8 cellular contexts compared by ENCODE assay signal in the genomic region with DNA sequence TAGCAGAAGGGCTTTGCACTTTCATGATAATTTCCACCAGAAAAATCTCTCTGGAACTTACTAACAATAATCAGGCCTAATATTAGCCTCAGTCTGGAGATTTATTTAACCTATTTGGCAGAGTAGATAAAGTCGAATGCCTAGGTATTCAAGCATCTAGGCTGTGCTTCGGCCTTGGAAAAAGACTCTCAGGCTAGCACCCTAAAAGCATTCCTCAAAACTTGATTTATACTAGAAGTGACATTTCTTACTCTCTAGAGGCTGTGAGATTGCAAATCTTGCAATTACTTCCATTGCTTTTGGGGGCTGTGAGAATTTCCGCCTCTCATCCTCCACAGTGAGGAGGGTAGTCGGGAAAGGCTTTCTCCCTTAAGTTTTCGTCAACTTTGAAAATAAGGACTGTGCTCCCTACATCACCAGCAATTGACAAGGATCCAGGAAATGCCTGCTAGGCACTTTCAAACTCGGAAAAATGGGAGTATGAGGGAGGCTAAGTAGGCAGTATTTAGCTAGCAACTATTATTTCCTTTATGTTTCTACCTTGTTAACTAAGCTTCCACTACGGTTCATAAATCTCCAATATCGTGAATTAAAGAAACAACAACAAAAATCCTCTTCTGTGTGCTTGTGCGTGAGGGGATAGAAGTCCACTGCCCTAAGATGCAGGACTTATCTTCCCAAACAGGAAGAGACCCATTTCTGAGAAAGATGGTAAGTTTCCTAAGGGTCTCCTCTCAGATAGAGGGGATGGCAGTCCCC. TPM values are rescaled to one million over a fixed set of nuclear protein-coding genes. Genes with fewer than 3 reads are reported as not detected.
DNase-seq lines count a peak whose midpoint lies in the region; ATAC-seq and TF ChIP-seq lines count a peak whose summit lies in the region.

No MANE protein-coding gene starts in this region.

- H3K4me2 ChIP-seq in HCT116 (ENCODE audit: low read length) = peak overlapping the region; percentile 80

- H3K79me2 ChIP-seq in HCT116 (ENCODE audit: insufficient read depth, low read length) = peaks cover 16% of the 10 kb centered on the region

- no peak for TF ChIP-seq RAD21 in HCT116 (IDR thresholded peaks at IDR 0.05; ENCODE audit: low read depth)

- H3K4me3 ChIP-seq in HCT116 (replicated peaks in 1 of 2; ENCODE audit: low read depth in 1 of 2, low read length in 2 of 2) = peak overlapping the region; percentile 75 to 79
- peak overlapping the region; percentile 92; the same call in 1 of the 2 replicates for H3K4me3 ChIP-seq in iPS DF 6.9 (ENCODE audit: low read length)

- H3K36me3 Mint-ChIP-seq in activated CD4-positive, alpha-beta memory T cell treated with anti-CD3 and anti-CD28 coated beads for 36 hours = peaks cover 7% of the 10 kb centered on the region
- H3K36me3 Mint-ChIP-seq in stimulated activated effector memory CD8-positive, alpha-beta T cell treated with anti-CD3 and anti-CD28 coated beads, Interleukin-12 subunit alpha, Interleukin-12 subunit beta, amount 100 ng/mL, for 72 hours = peaks cover 22% of the 10 kb centered on the region

- peak overlapping the region; percentile 64 for H2AFZ ChIP-seq in HCT116 (ENCODE audit: low read depth, low read length, poor library complexity, severe bottlenecking)

- peak overlapping the region; percentile 76 for H3K9ac ChIP-seq in HCT116 (ENCODE audit: low read length)

- peak overlapping the region; percentile 81 for H3K4me3 Mint-ChIP-seq in activated CD4-positive, alpha-beta memory T cell treated with anti-CD3 and anti-CD28 coated beads for 36 hours
- H3K4me3 Mint-ChIP-seq in stimulated activated effector memory CD8-positive, alpha-beta T cell treated with anti-CD3 and anti-CD28 coated beads, Interleukin-12 subunit alpha, Interleukin-12 subunit beta, amount 100 ng/mL, for 72 hours = peak overlapping the region; percentile 95

- peaks cover 24% of the 10 kb centered on the region for H3K4me1 Mint-ChIP-seq in activated CD4-positive, alpha-beta memory T cell treated with anti-CD3 and anti-CD28 coated beads for 36 hours (ENCODE audit: low read depth)
- H3K4me1 Mint-ChIP-seq in stimulated activated effector memory CD8-positive, alpha-beta T cell treated with anti-CD3 and anti-CD28 coated beads, Interleukin-12 subunit alpha, Interleukin-12 subunit beta, amount 100 ng/mL, for 72 hours = peaks cover 34% of the 10 kb centered on the region

- ATAC-seq in HCT116 (no peak), HG03342 (IDR thresholded peaks at IDR 0.05; ENCODE audit: unreplicated experiment) (no peak), HG02981 (IDR thresholded peaks at IDR 0.05; ENCODE audit: unreplicated experiment) (no peak)
- no peak for ATAC-seq in stimulated activated effector memory CD8-positive, alpha-beta T cell treated with anti-CD3 and anti-CD28 coated beads, Interleukin-12 subunit alpha, Interleukin-12 subunit beta, amount 100 ng/mL, for 72 hours

- TF ChIP-seq POLR2A in HCT116 (IDR thresholded peaks at IDR 0.05; ENCODE audit: borderline replicate concordance, extremely low read depth, insufficient read depth, insufficient read length) = no peak

- intact Hi-C loops in HCT116 (cut with micrococcal nuclease) = loop anchor here (2.0 to 5.0 kb wide), 4 partner anchors 480 to 1355 kb away; a partner anchor contains a TSS
- intact Hi-C loops in activated CD4-positive, alpha-beta memory T cell treated with anti-CD3 and anti-CD28 coated beads for 36 hours (cut with micrococcal nuclease) = loop anchor here (1.0 to 5.0 kb wide), 5 partner anchors 122 to 1357 kb away; a partner anchor contains a TSS

- POLR2A ChIA-PET in HCT116 (lab: Charles Lee) = interaction anchor here (1.2 to 1.4 kb wide), 2 partner anchors 11 to 243 kb away, joined by 3 to 6 read pairs; no protein-coding TSS in a partner anchor
- POLR2A ChIA-PET in activated CD4-positive, alpha-beta memory T cell treated with anti-CD3 and anti-CD28 coated beads for 36 hours (lab: Charles Lee) = interaction anchor here (1.0 to 1.5 kb wide), 2 partner anchors 12 to 24 kb away, joined by 3 read pairs; no protein-coding TSS in a partner anchor

- no peak overlapping the region for H3K27ac Mint-ChIP-seq in activated CD4-positive, alpha-beta memory T cell treated with anti-CD3 and anti-CD28 coated beads for 36 hours
- peak overlapping the region; percentile 85 for H3K27ac Mint-ChIP-seq in stimulated activated effector memory CD8-positive, alpha-beta T cell treated with anti-CD3 and anti-CD28 coated beads, Interleukin-12 subunit alpha, Interleukin-12 subunit beta, amount 100 ng/mL, for 72 hours

- no CpG with 5 or more reads among the region's 9 CpGs for WGBS in iPS DF 6.9 (ENCODE audit: insufficient coverage, insufficient read length)

- no peaks in the 10 kb centered on the region for H4K20me1 ChIP-seq in HCT116 (ENCODE audit: insufficient read depth)

- CTCF ChIA-PET in HCT116 (lab: Charles Lee) = no interaction called here
- CTCF ChIA-PET in activated CD4-positive, alpha-beta memory T cell treated with anti-CD3 and anti-CD28 coated beads for 36 hours (lab: Charles Lee) = interaction anchor here (1.5 to 4.0 kb wide), 4 partner anchors 8 to 626 kb away, joined by 6 to 42 read pairs (median 10); no protein-coding TSS in a partner anchor

- TSS peak; percentile 95 for BruUV-seq in HCT116 (replicated peaks; lab: Mats Ljungman, UMichigan)

- RAD21 ChIA-PET in HCT116 (lab: Charles Lee; ENCODE audit: low non-redundant PET in 1 of 2, low total read pairs in 2 of 2, uncharacterized antibody in 2 of 2, unreplicated experiment in 2 of 2) = interaction anchor here in 1 of 2 experiments (0.6 kb wide), 1 partner anchor 32 kb away, joined by 3 read pairs; no protein-coding TSS in a partner anchor

- H3K27me3 ChIP-seq in HCT116 (ENCODE audit: insufficient read depth, low read length) = no peaks in the 10 kb centered on the region
- no peaks in the 10 kb centered on the region for H3K27me3 ChIP-seq in iPS DF 6.9 (ENCODE audit: control insufficient read depth, insufficient read depth, low read length)

- peaks cover 16 to 42% of the 10 kb centered on the region in 2 experiments for H3K4me1 ChIP-seq in HCT116 (ENCODE audit: control insufficient read depth in 1 of 2, insufficient read depth in 2 of 2, low read length in 2 of 2)
- H3K4me1 ChIP-seq in iPS DF 6.9 (ENCODE audit: control insufficient read depth, insufficient read depth, low read length) = peaks cover 2% of the 10 kb centered on the region; the same call in 1 of the 2 replicates

- no peak for DNase-seq in HCT116 (ENCODE audit: low read depth, low spot score)
- no peak for DNase-seq in activated CD4-positive, alpha-beta memory T cell treated with anti-CD3 and anti-CD28 coated beads for 36 hours
- no peak for DNase-seq in iPS DF 6.9 (ENCODE audit: low read depth, low spot score)
- DNase-seq in stimulated activated effector memory CD8-positive, alpha-beta T cell treated with anti-CD3 and anti-CD28 coated beads, Interleukin-12 subunit alpha, Interleukin-12 subunit beta, amount 100 ng/mL, for 72 hours (ENCODE audit: low spot score in 2 of 2) = no peak
- no peak for DNase-seq in COR-L47 (lab: John Stamatoyannopoulos, UW)
- no peak for DNase-seq in NCI-H226

- H3K36me3 ChIP-seq in HCT116 (ENCODE audit: control insufficient read depth in 1 of 2, insufficient read depth in 2 of 2, low read length in 2 of 2) (no peaks in the 10 kb centered on the region), iPS DF 6.9 (ENCODE audit: control insufficient read depth, insufficient read depth, low read length) (no peaks in the 10 kb centered on the region; the same call in 1 of the 2 replicates)

- H3K27ac ChIP-seq in HCT116 (ENCODE audit: low read depth, low read length) (peak overlapping the region; percentile 77), iPS DF 6.9 (ENCODE audit: low read length) (no peak overlapping the region)

- H3K27me3 Mint-ChIP-seq in activated CD4-positive, alpha-beta memory T cell treated with anti-CD3 and anti-CD28 coated beads for 36 hours = peaks cover 8% of the 10 kb centered on the region

- no peaks in the 10 kb centered on the region for H3K9me3 Mint-ChIP-seq in activated CD4-positive, alpha-beta memory T cell treated with anti-CD3 and anti-CD28 coated beads for 36 hours
- no peaks in the 10 kb centered on the region for H3K9me3 Mint-ChIP-seq in stimulated activated effector memory CD8-positive, alpha-beta T cell treated with anti-CD3 and anti-CD28 coated beads, Interleukin-12 subunit alpha, Interleukin-12 subunit beta, amount 100 ng/mL, for 72 hours

- H3K9me2 ChIP-seq in HCT116 (ENCODE audit: insufficient read depth) = no peaks in the 10 kb centered on the region

- H3K9me3 ChIP-seq in HCT116 (ENCODE audit: control insufficient read depth in 1 of 2, insufficient read depth in 1 of 2, low read depth in 1 of 2, low read length in 2 of 2) (no peaks in the 10 kb centered on the region), iPS DF 6.9 (ENCODE audit: control insufficient read depth, insufficient read depth, low read length) (no peaks in the 10 kb centered on the region)

- no peak for TF ChIP-seq CTCF in HCT116 (IDR thresholded peaks at IDR 0.05 in 2 of 3, conservative IDR thresholded peaks at IDR 0.05 in 1 of 3; ENCODE audit: borderline replicate concordance in 1 of 3, insufficient read depth in 1 of 3, low read depth in 2 of 3, low read length in 2 of 3)

TF ChIP-seq in HCT116, 20 proteins besides CTCF, POLR2A, EP300 and RAD21 (continues in another document):
- TF ChIP-seq ZFX (IDR thresholded peaks at IDR 0.05) = no peak
- TF ChIP-seq, protein P1, sequence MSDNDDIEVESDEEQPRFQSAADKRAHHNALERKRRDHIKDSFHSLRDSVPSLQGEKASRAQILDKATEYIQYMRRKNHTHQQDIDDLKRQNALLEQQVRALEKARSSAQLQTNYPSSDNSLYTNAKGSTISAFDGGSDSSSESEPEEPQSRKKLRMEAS (IDR thresholded peaks at IDR 0.05) = 0 out of 2 replicates have a peak, but pooled peaks have one; percentile 17
- TF ChIP-seq CBX3 (IDR thresholded peaks at IDR 0.05; ENCODE audit: low read depth) = no peak
- no peak for TF ChIP-seq YY1 (IDR thresholded peaks at IDR 0.05; ENCODE audit: extremely low read depth, insufficient replicate concordance, low read depth, low read length)
- TF ChIP-seq SRF (IDR thresholded peaks at IDR 0.05; ENCODE audit: low read depth) = no peak

RNA-seq across cellular contexts. Expression of a gene that starts 1.1 kb away (rescaled TPM):
- total RNA-seq in HCT116 (2021; ENCODE audit: unreplicated experiment) = 38.5 TPM
- 57.8 and 61.8 TPM in 2 replicates for polyA plus RNA-seq in HCT116 (2012)
- total RNA-seq in activated CD4-positive, alpha-beta memory T cell treated with anti-CD3 and anti-CD28 coated beads for 36 hours = 10 to 100 TPM; 23.0 to 24.1 TPM
